In the genomic region with DNA sequence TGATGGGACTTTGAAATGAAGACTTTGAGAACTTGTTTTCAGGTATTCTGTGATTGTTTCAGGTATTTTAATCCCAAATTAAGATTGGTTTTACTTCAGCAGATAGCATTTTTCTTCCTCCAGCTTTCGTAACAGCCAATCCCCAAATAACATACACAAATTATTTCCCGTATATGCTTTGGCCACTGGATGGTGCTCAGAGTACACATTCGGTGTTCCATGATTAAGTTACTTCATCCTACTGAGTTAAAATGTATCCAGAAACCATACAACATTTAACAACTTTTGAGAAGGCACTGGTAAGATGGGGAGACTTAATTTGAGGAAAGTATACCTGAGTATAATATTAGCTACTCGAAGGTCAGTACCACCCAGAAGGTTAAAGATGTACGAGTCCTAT, we compare ENCODE assay signal across 11 cellular contexts.
A peak's percentile ranks its signal among the peaks of the same experiment; 100 is the strongest.
DNase-seq lines count a peak whose midpoint lies in the region; ATAC-seq, FAIRE-seq and TF ChIP-seq lines count a peak whose summit lies in the region.
"Had no signal": no experiment of that assay in that cellular context is flagged by ENCODE, and none has a peak within 500 bp of the region (broad histone marks: within the 10 kb centered on the region; RNA-seq: fewer than 3 reads in every experiment).

No MANE protein-coding gene starts in this region.

- no peaks in the 10 kb centered on the region for H3F3A ChIP-seq in MM.1S (ENCODE audit: insufficient read depth, low read length)

- DNase-seq in ACHN, result peak; percentile 7
- peak; percentile 10 for DNase-seq in amniotic stem cell (lab: John Stamatoyannopoulos, UW)
- no peak for DNase-seq in kidney
- DNase-seq in MM.1S, result no peak
- DNase-seq: activated CD4-positive, alpha-beta T cell treated with anti-CD3 and anti-CD28 coated beads for 36 hours; effector memory CD8-positive, alpha-beta T cell had no signal

- H3K4me1 ChIP-seq in HEK293 (ENCODE audit: control insufficient read depth, insufficient read depth, low read length) (no peaks in the 10 kb centered on the region), kidney (ENCODE audit: control insufficient read depth in 1 of 2, insufficient read depth in 1 of 2, low read depth in 1 of 2, low read length in 2 of 2) (no peaks in the 10 kb centered on the region), MM.1S (ENCODE audit: low read length) (no peaks in the 10 kb centered on the region)
- H3K4me1 ChIP-seq: prostate gland had no signal

- no peaks in the 10 kb centered on the region for H3K27me3 ChIP-seq in MM.1S (replicated peaks; ENCODE audit: insufficient read depth, low read length)

- H3K9me2 ChIP-seq in MM.1S (replicated peaks; ENCODE audit: insufficient read depth, low read length), result no peaks in the 10 kb centered on the region

- H3K4me3 ChIP-seq in HEK293 (ENCODE audit: low read depth, low read length) (no peak overlapping the region), kidney (ENCODE audit: low read length in 2 of 2) (no peak overlapping the region), MM.1S (ENCODE audit: low read length) (no peak overlapping the region)
- H3K4me3 ChIP-seq: prostate gland had no signal

- CTCF ChIA-PET in HEK293 (lab: Yijun Ruan, JAX), result interaction anchor here (0.9 kb wide), 1 partner anchor 368 kb away, joined by 4 read pairs; no protein-coding TSS in a partner anchor

- H3K4me2 ChIP-seq in MM.1S (ENCODE audit: low read depth, low read length), result no peak overlapping the region

- H3K36me3 ChIP-seq in HEK293 (ENCODE audit: control insufficient read depth in 2 of 2, insufficient read depth in 1 of 2, low read length in 2 of 2) (no peaks in the 10 kb centered on the region), kidney (ENCODE audit: control insufficient read depth in 1 of 2, insufficient read depth in 2 of 2, low read length in 2 of 2) (no peaks in the 10 kb centered on the region), MM.1S (replicated peaks; ENCODE audit: insufficient read depth, low read length) (no peaks in the 10 kb centered on the region)
- H3K36me3 ChIP-seq: prostate gland had no signal

- H2AFZ ChIP-seq in MM.1S (ENCODE audit: low read length), result no peak overlapping the region

- TF ChIP-seq CTCF in HEK293 (tag by site-specific recombination; IDR thresholded peaks at IDR 0.05) (no peak), kidney (IDR thresholded peaks at IDR 0.05; ENCODE audit: borderline replicate concordance, extremely low read depth, insufficient read depth) (peak; percentile 13), MM.1S (IDR thresholded peaks at IDR 0.05; ENCODE audit: low read length) (no peak)

- H3K27ac ChIP-seq in HEK293 (ENCODE audit: extremely low read depth, low read depth, low read length), result no peak overlapping the region
- H3K27ac ChIP-seq in kidney (ENCODE audit: low read depth in 2 of 2, low read length in 2 of 2), result no peak overlapping the region
- H3K27ac ChIP-seq in MM.1S (ENCODE audit: low read length), result no peak overlapping the region
- H3K27ac ChIP-seq: prostate gland had no signal

- ATAC-seq in GM18511 (IDR thresholded peaks at IDR 0.05; ENCODE audit: unreplicated experiment), result no peak
- no peak for ATAC-seq in HG03378 (IDR thresholded peaks at IDR 0.05; ENCODE audit: unreplicated experiment)
- no peak for ATAC-seq in GM18870 (IDR thresholded peaks at IDR 0.05; ENCODE audit: unreplicated experiment)
- ATAC-seq: activated CD4-positive, alpha-beta T cell treated with anti-CD3 and anti-CD28 coated beads for 36 hours; effector memory CD8-positive, alpha-beta T cell had no signal

- no peak for FAIRE-seq in kidney (lab: Jason Lieb, UNC)

- in situ Hi-C loops in ACHN (cut with HindIII; ENCODE audit: low pct_ligation_motif_present, low pct_unique_long_range_greater_than_20kb, low sequenced_read_pairs), result no loop called here

- no peaks in the 10 kb centered on the region for H3K9me3 ChIP-seq in HEK293 (ENCODE audit: control insufficient read depth, insufficient read depth, low read depth, low read length)
- no peaks in the 10 kb centered on the region for H3K9me3 ChIP-seq in kidney (ENCODE audit: control insufficient read depth in 1 of 2, low read length in 2 of 2)
- H3K9me3 ChIP-seq in MM.1S (replicated peaks; ENCODE audit: insufficient read depth, low read length), result no peaks in the 10 kb centered on the region
- H3K9me3 ChIP-seq: prostate gland had no signal

- H4K20me1 ChIP-seq in MM.1S (ENCODE audit: insufficient read depth, low read length), result no peaks in the 10 kb centered on the region

- POLR2A ChIA-PET in HEK293 (lab: Yijun Ruan, JAX), result no interaction called here

- intact Hi-C loops in kidney (cut with DNase I), result no loop called here

- H3K79me2 ChIP-seq in MM.1S (ENCODE audit: low read length), result no peaks in the 10 kb centered on the region

- H3K9ac ChIP-seq in kidney (ENCODE audit: low read length in 2 of 2), result no peak overlapping the region
- no peak overlapping the region for H3K9ac ChIP-seq in MM.1S (ENCODE audit: low read length)

TF ChIP-seq in HEK293, 187 proteins besides CTCF, POLR2A, EP300 and RAD21:
- TF ChIP-seq ZBTB17 (tag by site-specific recombination; IDR thresholded peaks at IDR 0.05), result no peak
- no peak for TF ChIP-seq ZNF426 (tag by site-specific recombination; IDR thresholded peaks at IDR 0.05)
- TF ChIP-seq ZNF654 (tag by site-specific recombination; IDR thresholded peaks at IDR 0.05; ENCODE audit: low read depth), result peak; percentile 9; the same call in 1 of the 2 replicates

Comparison
In these comparisons a context has a peak if more than half of its experiments do, and no peak if none do; other contexts are left out.
1. DNase-seq: peak in ACHN (single experiment) and amniotic stem cell (single experiment); none in kidney (single experiment) and MM.1S (single experiment).